9 cellular contexts compared by ENCODE assay signal in genomic region chr2:219442206-219443015, GRCh38. TPM values are rescaled to one million over a fixed set of nuclear protein-coding genes. Genes with fewer than 3 reads are reported as not detected.
DNase-seq lines count a peak whose midpoint lies in the region; ATAC-seq lines count a peak whose summit lies in the region.
"Had no signal": no experiment of that assay in that cellular context is flagged by ENCODE, and none has a peak within 500 bp of the region (broad histone marks: within the 10 kb centered on the region; RNA-seq: fewer than 3 reads in every experiment).

No MANE protein-coding gene starts in this region.

- H3K36me3 ChIP-seq in stomach smooth muscle (ENCODE audit: control insufficient read depth in 2 of 2, insufficient read depth in 2 of 2, low read length in 2 of 2): peaks cover 0 to 2% of the 10 kb centered on the region in 2 donors

- no peaks in the 10 kb centered on the region for H3K9me3 ChIP-seq in stomach smooth muscle (ENCODE audit: control insufficient read depth in 2 of 2, low read length in 2 of 2)

- peak overlapping the region; percentile 100 for H3K27ac ChIP-seq in stomach smooth muscle (ENCODE audit: low read length)
- H3K27ac ChIP-seq: HL-60 had no signal

- peaks cover 80% of the 10 kb centered on the region for H3K4me1 ChIP-seq in stomach smooth muscle (ENCODE audit: control insufficient read depth, insufficient read depth, low read length)

- peaks cover 50% of the 10 kb centered on the region for H3K27me3 Mint-ChIP-seq in T-helper 2 cell treated with Interferon-gamma antibody and Interleukin-4, amounts not matched to agents 5 μg/mL and 100 μg/mL, for 36 hours (ENCODE audit: low read depth)
- H3K27me3 Mint-ChIP-seq in activated T-helper 2 cell treated with anti-CD3 and anti-CD28 coated beads, Interferon-gamma antibody, Interleukin-2, Interleukin-4, amounts not matched to agents 10 μg/mL and 5 μg/mL and 100 μg/mL, durations not matched to agents 14 hours and 24 hours and 36 hours (ENCODE audit: low read depth): peaks cover 43% of the 10 kb centered on the region

- no peak overlapping the region for H3K27ac Mint-ChIP-seq in T-helper 2 cell treated with Interferon-gamma antibody and Interleukin-4, amounts not matched to agents 5 μg/mL and 100 μg/mL, for 36 hours
- no peak overlapping the region for H3K27ac Mint-ChIP-seq in activated T-helper 2 cell treated with anti-CD3 and anti-CD28 coated beads, Interferon-gamma antibody, Interleukin-2, Interleukin-4, amounts not matched to agents 10 μg/mL and 5 μg/mL and 100 μg/mL, durations not matched to agents 14 hours and 24 hours and 36 hours

- peak overlapping the region; percentile 63 to 73 for H3K4me3 ChIP-seq in stomach smooth muscle (ENCODE audit: low read length in 2 of 2)

- intact Hi-C loops in activated T-helper 2 cell treated with anti-CD3 and anti-CD28 coated beads, Interferon-gamma antibody, Interleukin-2, Interleukin-4, amounts not matched to agents 10 μg/mL and 5 μg/mL and 100 μg/mL, durations not matched to agents 14 hours and 24 hours and 36 hours (cut with micrococcal nuclease): no loop called here

- peak overlapping the region; percentile 72 to 77 for H3K9ac ChIP-seq in stomach smooth muscle (ENCODE audit: low read length in 2 of 2)

- no peak for DNase-seq in T-helper 2 cell treated with Interferon-gamma antibody and Interleukin-4, amounts not matched to agents 5 μg/mL and 100 μg/mL, for 36 hours (ENCODE audit: low spot score)
- DNase-seq in T-helper 2 cell (no peak), iPS-NIHi7 (ENCODE audit: extremely low spot score) (peak; percentile 42), 8988T (no peak)
- no peak for DNase-seq in activated T-helper 2 cell treated with anti-CD3 and anti-CD28 coated beads, Interferon-gamma antibody, Interleukin-2, Interleukin-4, amounts not matched to agents 10 μg/mL and 5 μg/mL and 100 μg/mL, durations not matched to agents 14 hours and 24 hours and 36 hours (ENCODE audit: low spot score)
- DNase-seq in activated CD4-positive, alpha-beta T cell treated with anti-CD3 and anti-CD28 coated beads, Interleukin-2, amount 50 U/mL, for 4 hours: no peak

- H3K4me1 Mint-ChIP-seq in T-helper 2 cell treated with Interferon-gamma antibody and Interleukin-4, amounts not matched to agents 5 μg/mL and 100 μg/mL, for 36 hours (ENCODE audit: low read depth): peaks cover 10% of the 10 kb centered on the region
- H3K4me1 Mint-ChIP-seq in activated T-helper 2 cell treated with anti-CD3 and anti-CD28 coated beads, Interferon-gamma antibody, Interleukin-2, Interleukin-4, amounts not matched to agents 10 μg/mL and 5 μg/mL and 100 μg/mL, durations not matched to agents 14 hours and 24 hours and 36 hours (ENCODE audit: low read depth): peaks cover 11% of the 10 kb centered on the region

- ATAC-seq in HG02938 (IDR thresholded peaks at IDR 0.05; ENCODE audit: unreplicated experiment): no peak

- H3K9me3 Mint-ChIP-seq in T-helper 2 cell treated with Interferon-gamma antibody and Interleukin-4, amounts not matched to agents 5 μg/mL and 100 μg/mL, for 36 hours: no peaks in the 10 kb centered on the region
- no peaks in the 10 kb centered on the region for H3K9me3 Mint-ChIP-seq in activated T-helper 2 cell treated with anti-CD3 and anti-CD28 coated beads, Interferon-gamma antibody, Interleukin-2, Interleukin-4, amounts not matched to agents 10 μg/mL and 5 μg/mL and 100 μg/mL, durations not matched to agents 14 hours and 24 hours and 36 hours

- no peaks in the 10 kb centered on the region for H3K36me3 Mint-ChIP-seq in T-helper 2 cell treated with Interferon-gamma antibody and Interleukin-4, amounts not matched to agents 5 μg/mL and 100 μg/mL, for 36 hours (ENCODE audit: low read depth)
- H3K36me3 Mint-ChIP-seq in activated T-helper 2 cell treated with anti-CD3 and anti-CD28 coated beads, Interferon-gamma antibody, Interleukin-2, Interleukin-4, amounts not matched to agents 10 μg/mL and 5 μg/mL and 100 μg/mL, durations not matched to agents 14 hours and 24 hours and 36 hours (ENCODE audit: low read depth): no peaks in the 10 kb centered on the region

- peak overlapping the region; percentile 63 for H3K4me3 Mint-ChIP-seq in T-helper 2 cell treated with Interferon-gamma antibody and Interleukin-4, amounts not matched to agents 5 μg/mL and 100 μg/mL, for 36 hours
- peak overlapping the region; percentile 56 for H3K4me3 Mint-ChIP-seq in activated T-helper 2 cell treated with anti-CD3 and anti-CD28 coated beads, Interferon-gamma antibody, Interleukin-2, Interleukin-4, amounts not matched to agents 10 μg/mL and 5 μg/mL and 100 μg/mL, durations not matched to agents 14 hours and 24 hours and 36 hours (ENCODE audit: low read depth)

- H3K27me3 ChIP-seq in stomach smooth muscle (ENCODE audit: control insufficient read depth in 1 of 2, insufficient read depth in 2 of 2, low read length in 2 of 2): no peaks in the 10 kb centered on the region

RNA-seq across cellular contexts. Expression of gene SPEG, which starts 7.8 kb away (rescaled TPM):
- total RNA-seq in activated T-helper 2 cell treated with anti-CD3 and anti-CD28 coated beads, Interferon-gamma antibody, Interleukin-2, Interleukin-4, amounts not matched to agents 10 μg/mL and 5 μg/mL and 100 μg/mL, durations not matched to agents 14 hours and 24 hours and 36 hours: not detected in 2 replicates

RNA-seq across cellular contexts. Expression of gene DES, which starts 24.2 kb away (rescaled TPM):
- total RNA-seq in activated T-helper 2 cell treated with anti-CD3 and anti-CD28 coated beads, Interferon-gamma antibody, Interleukin-2, Interleukin-4, amounts not matched to agents 10 μg/mL and 5 μg/mL and 100 μg/mL, durations not matched to agents 14 hours and 24 hours and 36 hours: not detected in 2 replicates

RNA-seq across cellular contexts. Expression of gene DNPEP, which starts 54.7 kb away (rescaled TPM):
- 117 and 120 TPM in 2 replicates for total RNA-seq in activated T-helper 2 cell treated with anti-CD3 and anti-CD28 coated beads, Interferon-gamma antibody, Interleukin-2, Interleukin-4, amounts not matched to agents 10 μg/mL and 5 μg/mL and 100 μg/mL, durations not matched to agents 14 hours and 24 hours and 36 hours

RNA-seq across cellular contexts. Expression of gene GMPPA, which starts 56.3 kb away (rescaled TPM):
- 52.0 and 52.9 TPM in 2 replicates for total RNA-seq in activated T-helper 2 cell treated with anti-CD3 and anti-CD28 coated beads, Interferon-gamma antibody, Interleukin-2, Interleukin-4, amounts not matched to agents 10 μg/mL and 5 μg/mL and 100 μg/mL, durations not matched to agents 14 hours and 24 hours and 36 hours
